ENCODE assay signal across 23 cellular contexts in genomic region chr12:62279961-62280360, GRCh38. TPM values are rescaled to one million over a fixed set of nuclear protein-coding genes. Genes with fewer than 3 reads are reported as not detected.
DNase-seq lines count a peak whose midpoint lies in the region; ATAC-seq and TF ChIP-seq lines count a peak whose summit lies in the region.
"Had no signal": no experiment of that assay in that cellular context is flagged by ENCODE, and none has a peak within 500 bp of the region (broad histone marks: within the 10 kb centered on the region; RNA-seq: fewer than 3 reads in every experiment).

No MANE protein-coding gene starts in this region.

- H3K36me3 ChIP-seq in DND-41 (ENCODE audit: insufficient read depth, low read length) = peaks cover 8% of the 10 kb centered on the region; the same call in 1 of the 2 replicates
- H3K36me3 ChIP-seq: BE2C had no signal

- peaks cover 87% of the 10 kb centered on the region for H4K20me1 ChIP-seq in DND-41 (ENCODE audit: insufficient read depth, low read length)

- TF ChIP-seq CTCF in DND-41 (IDR thresholded peaks at IDR 0.05; ENCODE audit: borderline replicate concordance, extremely low read depth, low read length, poor library complexity, severe bottlenecking) (no peak), mesothelial cell of epicardium (IDR thresholded peaks at IDR 0.05; ENCODE audit: unreplicated experiment) (no peak)

- no peak overlapping the region for H3K9ac ChIP-seq in DND-41 (ENCODE audit: low read depth, low read length)
- H3K9ac ChIP-seq: GM23248 had no signal

- peaks cover 100% of the 10 kb centered on the region for H3K79me2 ChIP-seq in DND-41 (ENCODE audit: insufficient read depth, low read length)

- peaks cover 13% of the 10 kb centered on the region for H3K4me1 ChIP-seq in DND-41 (ENCODE audit: insufficient read depth, low read length)
- H3K4me1 ChIP-seq: BE2C had no signal

- H3K27me3 Mint-ChIP-seq in activated T-cell treated with anti-CD3 and anti-CD28 coated beads, Interleukin-2, amount 50 U/mL, for 24 hours = no peaks in the 10 kb centered on the region
- no peaks in the 10 kb centered on the region for H3K27me3 Mint-ChIP-seq in activated naive CD8-positive, alpha-beta T cell
- no peaks in the 10 kb centered on the region for H3K27me3 Mint-ChIP-seq in memory B cell
- H3K27me3 Mint-ChIP-seq in mesothelial cell of epicardium (ENCODE audit: low read depth) = no peaks in the 10 kb centered on the region

- H3K27me3 ChIP-seq in DND-41 (ENCODE audit: insufficient read depth, low read length, poor library complexity) = no peaks in the 10 kb centered on the region
- H3K27me3 ChIP-seq: BE2C, MG63 had no signal

- no peaks in the 10 kb centered on the region for H3K9me3 ChIP-seq in DND-41 (ENCODE audit: insufficient read depth, low read length, severe bottlenecking)
- H3K9me3 ChIP-seq: BE2C, MG63 had no signal

- H3K27ac ChIP-seq in DND-41 (ENCODE audit: low read length) = peak overlapping the region; percentile 23; the same call in 1 of the 2 replicates
- H3K27ac ChIP-seq: 22Rv1, GM23248 had no signal

- H3K4me3 ChIP-seq in DND-41 (ENCODE audit: low read depth in 1 of 2, low read length in 2 of 2) = no peak overlapping the region
- H3K4me3 ChIP-seq: GM23248, MG63 had no signal

- no peak overlapping the region for H3K4me3 Mint-ChIP-seq in activated T-cell treated with anti-CD3 and anti-CD28 coated beads, Interleukin-2, amount 50 U/mL, for 24 hours
- no peak overlapping the region for H3K4me3 Mint-ChIP-seq in activated naive CD8-positive, alpha-beta T cell
- H3K4me3 Mint-ChIP-seq in memory B cell (no peak overlapping the region), mesothelial cell of epicardium (no peak overlapping the region)
- H3K4me3 Mint-ChIP-seq: CD14-positive monocyte had no signal

- no peak overlapping the region for H2AFZ ChIP-seq in DND-41 (ENCODE audit: low read depth, low read length)
- H2AFZ ChIP-seq: GM23248 had no signal

- no peak for ATAC-seq in DND-41 (ENCODE audit: insufficient read depth, low read depth)
- no peak for ATAC-seq in memory B cell (ENCODE audit: low read depth)
- ATAC-seq: PC-3 had no signal

- no peak for DNase-seq in activated T-cell treated with anti-CD3 and anti-CD28 coated beads, Interleukin-2, amount 50 U/mL, for 24 hours
- DNase-seq in activated T-cell treated with anti-CD3 and anti-CD28 coated beads for 4 hours = no peak
- no peak for DNase-seq in DND-41
- DNase-seq in memory B cell (ENCODE audit: low spot score in 2 of 2) = no peak
- DNase-seq in mesothelial cell of epicardium (ENCODE audit: low spot score in 2 of 2, unreplicated experiment in 2 of 2) = no peak
- DNase-seq in superior temporal gyrus (ENCODE audit: extremely low spot score) = no peak
- no peak for DNase-seq in stimulated activated CD4-positive, alpha-beta T cell treated with anti-CD3 and anti-CD28 coated beads, Interleukin-4, amount 100 ng/mL, for 1 hour
- DNase-seq: BE2C; Calu3; DMS79 treated with DMSO at 0.1 percent for 48 hours; GM23248; H7; KBM-7; MG63; NCI-H2029; NCI-H446 treated with DMSO at 0.1 percent for 48 hours; NCI-H526; NCI-H82; NK-92 treated with Interleukin-12 subunit alpha and Interleukin-12 subunit beta, amount 100 ng/mL, for 24 hours; PC-3 had no signal

- peaks cover 58% of the 10 kb centered on the region for H3K36me3 Mint-ChIP-seq in activated T-cell treated with anti-CD3 and anti-CD28 coated beads, Interleukin-2, amount 50 U/mL, for 24 hours (ENCODE audit: low read depth)
- H3K36me3 Mint-ChIP-seq in activated naive CD8-positive, alpha-beta T cell = peaks cover 11% of the 10 kb centered on the region
- H3K36me3 Mint-ChIP-seq in memory B cell = peaks cover 6% of the 10 kb centered on the region
- no peaks in the 10 kb centered on the region for H3K36me3 Mint-ChIP-seq in mesothelial cell of epicardium

- H3K9me3 Mint-ChIP-seq in activated T-cell treated with anti-CD3 and anti-CD28 coated beads, Interleukin-2, amount 50 U/mL, for 24 hours = peaks cover 8% of the 10 kb centered on the region
- H3K9me3 Mint-ChIP-seq in activated naive CD8-positive, alpha-beta T cell (ENCODE audit: low read depth) = no peaks in the 10 kb centered on the region
- H3K9me3 Mint-ChIP-seq in memory B cell = peaks cover 2% of the 10 kb centered on the region
- H3K9me3 Mint-ChIP-seq in mesothelial cell of epicardium = peaks cover 5% of the 10 kb centered on the region

- H3K4me2 ChIP-seq in DND-41 (ENCODE audit: insufficient read depth, low read length) = no peak overlapping the region

- H3K4me1 Mint-ChIP-seq in activated T-cell treated with anti-CD3 and anti-CD28 coated beads, Interleukin-2, amount 50 U/mL, for 24 hours (ENCODE audit: low read depth) = peaks cover 85% of the 10 kb centered on the region
- peaks cover 86% of the 10 kb centered on the region for H3K4me1 Mint-ChIP-seq in activated naive CD8-positive, alpha-beta T cell (ENCODE audit: low read depth)
- H3K4me1 Mint-ChIP-seq in memory B cell = peaks cover 42% of the 10 kb centered on the region
- peaks cover 9% of the 10 kb centered on the region for H3K4me1 Mint-ChIP-seq in mesothelial cell of epicardium

- peak overlapping the region; percentile 55 for H3K27ac Mint-ChIP-seq in activated T-cell treated with anti-CD3 and anti-CD28 coated beads, Interleukin-2, amount 50 U/mL, for 24 hours
- peak overlapping the region; percentile 28 for H3K27ac Mint-ChIP-seq in activated naive CD8-positive, alpha-beta T cell
- peak overlapping the region; percentile 8 for H3K27ac Mint-ChIP-seq in memory B cell
- H3K27ac Mint-ChIP-seq in mesothelial cell of epicardium = no peak overlapping the region

RNA-seq across cellular contexts. Expression of gene USP15, which starts 19.8 kb away (rescaled TPM):
- 45.0 to 50.9 TPM (median 47.3 TPM) in 3 replicates for total RNA-seq in mesothelial cell of epicardium
